Comparison of ENCODE assay signal across 22 cellular contexts in genomic region chr7:126728967-126729366, GRCh38.
"Had no signal": no experiment of that assay in that cellular context is flagged by ENCODE, and none has a peak within 500 bp of the region (broad histone marks: within the 10 kb centered on the region; RNA-seq: fewer than 3 reads in every experiment).

No MANE protein-coding gene starts in this region.

- H3K9ac ChIP-seq: neural progenitor cell had no signal

- ATAC-seq: esophagus mucosa; heart right ventricle; left lobe of liver; natural killer cell treated with Interleukin-12 subunit alpha and Interleukin-12 subunit beta and Interleukin-15 and Interleukin-18, amount 100 ng/mL, for 72 hours; right cardiac atrium; stimulated activated naive CD8-positive, alpha-beta T cell treated with anti-CD3 and anti-CD28 coated beads, Interleukin-15, Interleukin-2, amounts not matched to agents 100 U/mL and 50 U/mL, for 24 hours had no signal

- FAIRE-seq: endometrium, frontal cortex, islet of Langerhans, urothelium cell line had no signal

- H3K9me3 ChIP-seq: heart right ventricle, ovary, spleen, suprapubic skin, thyroid gland had no signal

- H3K27me3 ChIP-seq: heart right ventricle, neural progenitor cell, ovary, spleen, suprapubic skin, thyroid gland had no signal

- H3K36me3 ChIP-seq: heart right ventricle, ovary, spleen, suprapubic skin, thyroid gland had no signal

- H3K36me3 Mint-ChIP-seq: mesothelial cell of epicardium; natural killer cell treated with Interleukin-12 subunit alpha and Interleukin-12 subunit beta and Interleukin-15 and Interleukin-18, amount 100 ng/mL, for 72 hours; neural progenitor cell; type B pancreatic cell had no signal

- H3K4me3 ChIP-seq: heart right ventricle, neural progenitor cell, ovary, spleen, suprapubic skin, thyroid gland had no signal

- H3K4me2 ChIP-seq: neural progenitor cell had no signal

- H3K27ac Mint-ChIP-seq: mesothelial cell of epicardium; natural killer cell treated with Interleukin-12 subunit alpha and Interleukin-12 subunit beta and Interleukin-15 and Interleukin-18, amount 100 ng/mL, for 72 hours; neural progenitor cell; progenitor cell of endocrine pancreas; type B pancreatic cell had no signal

- H3K4me1 ChIP-seq: heart right ventricle, spleen, suprapubic skin, thyroid gland had no signal

- H3K9me3 Mint-ChIP-seq: mesothelial cell of epicardium, neural progenitor cell, type B pancreatic cell had no signal

- DNase-seq: effector memory CD4-positive, alpha-beta T cell; heart right ventricle; hypothalamus; kidney glomerular epithelial cell; nucleus accumbens; ovary; right cardiac atrium; spleen; stimulated activated naive CD8-positive, alpha-beta T cell treated with anti-CD3 and anti-CD28 coated beads, Interleukin-15, Interleukin-2, amounts not matched to agents 100 U/mL and 50 U/mL, for 24 hours; thyroid gland had no signal

- H3K27me3 Mint-ChIP-seq: natural killer cell treated with Interleukin-12 subunit alpha and Interleukin-12 subunit beta and Interleukin-15 and Interleukin-18, amount 100 ng/mL, for 72 hours; progenitor cell of endocrine pancreas; type B pancreatic cell had no signal

- H3K4me3 Mint-ChIP-seq: mesothelial cell of epicardium; natural killer cell treated with Interleukin-12 subunit alpha and Interleukin-12 subunit beta and Interleukin-15 and Interleukin-18, amount 100 ng/mL, for 72 hours; neural progenitor cell; type B pancreatic cell had no signal

- H3K27ac ChIP-seq: heart right ventricle, neural progenitor cell, ovary, spleen, suprapubic skin, thyroid gland had no signal
